Comparison of ENCODE assay signal across 13 cellular contexts in the genomic region with DNA sequence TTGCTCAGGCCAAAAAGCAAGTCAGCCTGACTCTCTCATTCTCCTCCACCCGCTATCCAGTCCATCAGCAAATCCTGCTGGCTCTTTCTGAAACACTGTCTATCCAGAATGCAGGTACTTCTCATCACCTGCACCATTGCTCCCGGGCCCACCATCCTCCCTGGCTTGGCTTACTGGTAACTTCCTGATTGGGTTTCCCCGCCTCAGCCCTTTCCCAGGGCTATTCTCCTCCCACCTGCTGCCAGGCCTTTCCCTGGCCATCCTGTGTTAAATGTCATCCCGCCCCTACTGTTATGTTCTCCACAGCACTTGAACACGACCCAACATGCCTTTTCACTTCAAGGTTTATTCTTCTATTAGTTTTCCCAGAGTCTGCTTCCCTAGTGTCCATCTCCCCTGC.
DNase-seq lines count a peak whose midpoint lies in the region; ATAC-seq and TF ChIP-seq lines count a peak whose summit lies in the region.
"Had no signal": no experiment of that assay in that cellular context is flagged by ENCODE, and none has a peak within 500 bp of the region (broad histone marks: within the 10 kb centered on the region; RNA-seq: fewer than 3 reads in every experiment).

No MANE protein-coding gene starts in this region.

- no peaks in the 10 kb centered on the region for H3K27me3 ChIP-seq in mammary epithelial cell (ENCODE audit: insufficient read depth, low read length)

- CTCF ChIA-PET in mammary epithelial cell (lab: Charles Lee; ENCODE audit: low non-redundant PET): no interaction called here

- H3K9me3 Mint-ChIP-seq in stimulated activated effector memory CD8-positive, alpha-beta T cell treated with anti-CD3 and anti-CD28 coated beads, Interleukin-12 subunit alpha, Interleukin-12 subunit beta, amount 100 ng/mL, for 72 hours: no peaks in the 10 kb centered on the region
- H3K9me3 Mint-ChIP-seq in type B pancreatic cell (no peaks in the 10 kb centered on the region), glutamatergic neuron (ENCODE audit: unreplicated experiment) (no peaks in the 10 kb centered on the region)
- H3K9me3 Mint-ChIP-seq: CD4-positive, CD25-positive, alpha-beta regulatory T cell; stimulated activated naive CD8-positive, alpha-beta T cell treated with anti-CD3 and anti-CD28 coated beads, Interleukin-15, amount 100 ng/mL, for 72 hours had no signal

- H3K4me1 Mint-ChIP-seq in stimulated activated effector memory CD8-positive, alpha-beta T cell treated with anti-CD3 and anti-CD28 coated beads, Interleukin-12 subunit alpha, Interleukin-12 subunit beta, amount 100 ng/mL, for 72 hours: peaks cover 8% of the 10 kb centered on the region
- H3K4me1 Mint-ChIP-seq in type B pancreatic cell (ENCODE audit: unreplicated experiment) (peaks cover 9% of the 10 kb centered on the region), glutamatergic neuron (ENCODE audit: low read depth, unreplicated experiment) (no peaks in the 10 kb centered on the region)
- H3K4me1 Mint-ChIP-seq: stimulated activated naive CD8-positive, alpha-beta T cell treated with anti-CD3 and anti-CD28 coated beads, Interleukin-15, amount 100 ng/mL, for 72 hours had no signal

- H3K36me3 ChIP-seq in mammary epithelial cell (ENCODE audit: insufficient read depth, low read length): no peaks in the 10 kb centered on the region

- H3K4me1 ChIP-seq in mammary epithelial cell (ENCODE audit: insufficient read depth, low read length): peaks cover 20% of the 10 kb centered on the region

- peak; percentile 28 for DNase-seq in NCI-H2227 (lab: John Stamatoyannopoulos, UW; ENCODE audit: unreplicated experiment)
- DNase-seq in NCI-H2227 treated with DMSO at 0.1 percent for 48 hours (lab: John Stamatoyannopoulos, UW): no peak
- peak; percentile 9 for DNase-seq in NCI-H2107 (lab: John Stamatoyannopoulos, UW)
- peak; percentile 46 for DNase-seq in mammary epithelial cell
- no peak for DNase-seq in stimulated activated effector memory CD8-positive, alpha-beta T cell treated with anti-CD3 and anti-CD28 coated beads, Interleukin-12 subunit alpha, Interleukin-12 subunit beta, amount 100 ng/mL, for 72 hours (ENCODE audit: low spot score in 2 of 2)
- no peak for DNase-seq in type B pancreatic cell (ENCODE audit: extremely low spot score, unreplicated experiment)
- no peak for DNase-seq in NCI-H446 treated with DMSO at 0.1 percent for 48 hours (lab: John Stamatoyannopoulos, UW)
- DNase-seq in glutamatergic neuron: no peak
- DNase-seq: CD4-positive, CD25-positive, alpha-beta regulatory T cell; kidney glomerular epithelial cell; NCI-H1930; stimulated activated naive CD8-positive, alpha-beta T cell treated with anti-CD3 and anti-CD28 coated beads, Interleukin-15, amount 100 ng/mL, for 72 hours had no signal

- H3K36me3 Mint-ChIP-seq in stimulated activated effector memory CD8-positive, alpha-beta T cell treated with anti-CD3 and anti-CD28 coated beads, Interleukin-12 subunit alpha, Interleukin-12 subunit beta, amount 100 ng/mL, for 72 hours: no peaks in the 10 kb centered on the region
- H3K36me3 Mint-ChIP-seq in type B pancreatic cell: no peaks in the 10 kb centered on the region
- no peaks in the 10 kb centered on the region for H3K36me3 Mint-ChIP-seq in glutamatergic neuron (ENCODE audit: unreplicated experiment)
- H3K36me3 Mint-ChIP-seq: CD4-positive, CD25-positive, alpha-beta regulatory T cell had no signal

- H4K20me1 ChIP-seq in mammary epithelial cell (ENCODE audit: insufficient read depth, low read length): no peaks in the 10 kb centered on the region

- peak overlapping the region; percentile 26 for H3K27ac Mint-ChIP-seq in stimulated activated effector memory CD8-positive, alpha-beta T cell treated with anti-CD3 and anti-CD28 coated beads, Interleukin-12 subunit alpha, Interleukin-12 subunit beta, amount 100 ng/mL, for 72 hours
- no peak overlapping the region for H3K27ac Mint-ChIP-seq in type B pancreatic cell
- H3K27ac Mint-ChIP-seq in glutamatergic neuron (ENCODE audit: unreplicated experiment): no peak overlapping the region
- H3K27ac Mint-ChIP-seq: CD4-positive, CD25-positive, alpha-beta regulatory T cell had no signal

- in situ Hi-C loops in mammary epithelial cell (cut with MboI; ENCODE audit: low sequenced_read_pairs in 2 of 2): no loop called here

- 3% methylated on average over 3 of the region's 5 CpGs for WGBS in mammary epithelial cell (ENCODE audit: low coverage, missing lambda C conversion rate)

- BruUV-seq in mammary epithelial cell (replicated peaks; lab: Mats Ljungman, UMichigan): no TSS peak

- intact Hi-C loops in mammary epithelial cell (cut with micrococcal nuclease): no loop called here

- H3K4me3 Mint-ChIP-seq in stimulated activated effector memory CD8-positive, alpha-beta T cell treated with anti-CD3 and anti-CD28 coated beads, Interleukin-12 subunit alpha, Interleukin-12 subunit beta, amount 100 ng/mL, for 72 hours: no peak overlapping the region
- H3K4me3 Mint-ChIP-seq in type B pancreatic cell (no peak overlapping the region), glutamatergic neuron (ENCODE audit: unreplicated experiment) (no peak overlapping the region)
- H3K4me3 Mint-ChIP-seq: CD4-positive, CD25-positive, alpha-beta regulatory T cell; stimulated activated naive CD8-positive, alpha-beta T cell treated with anti-CD3 and anti-CD28 coated beads, Interleukin-15, amount 100 ng/mL, for 72 hours had no signal

- no peaks in the 10 kb centered on the region for H3K9me3 ChIP-seq in mammary epithelial cell (replicated peaks; ENCODE audit: insufficient read depth, low read length)

- no peak for ATAC-seq in stimulated activated effector memory CD8-positive, alpha-beta T cell treated with anti-CD3 and anti-CD28 coated beads, Interleukin-12 subunit alpha, Interleukin-12 subunit beta, amount 100 ng/mL, for 72 hours
- ATAC-seq: stimulated activated naive CD8-positive, alpha-beta T cell treated with anti-CD3 and anti-CD28 coated beads, Interleukin-15, amount 100 ng/mL, for 72 hours had no signal

- TF ChIP-seq CTCF in mammary epithelial cell (conservative IDR thresholded peaks at IDR 0.05 in 1 of 2, IDR thresholded peaks at IDR 0.05 in 1 of 2; ENCODE audit: extremely low read depth in 1 of 2, insufficient read depth in 1 of 2, low read depth in 1 of 2, low read length in 2 of 2) (no peak), type B pancreatic cell (conservative IDR thresholded peaks at IDR 0.05) (no peak), glutamatergic neuron (IDR thresholded peaks at IDR 0.05; ENCODE audit: partially characterized antibody, unreplicated experiment) (no peak)

- no peak overlapping the region for H3K27ac ChIP-seq in mammary epithelial cell (ENCODE audit: insufficient read depth, low read depth, low read length)
- H3K27ac ChIP-seq: SK-N-MC had no signal

- no peak overlapping the region for H3K9ac ChIP-seq in mammary epithelial cell (ENCODE audit: insufficient read depth, low read length)

- H3K4me2 ChIP-seq in mammary epithelial cell (ENCODE audit: insufficient read depth, low read depth, low read length): peak overlapping the region; percentile 68

- no peaks in the 10 kb centered on the region for H3K79me2 ChIP-seq in mammary epithelial cell (ENCODE audit: insufficient read depth, low read length)

- no peaks in the 10 kb centered on the region for H3K27me3 Mint-ChIP-seq in type B pancreatic cell
- H3K27me3 Mint-ChIP-seq in glutamatergic neuron (ENCODE audit: unreplicated experiment): no peaks in the 10 kb centered on the region
- H3K27me3 Mint-ChIP-seq: CD4-positive, CD25-positive, alpha-beta regulatory T cell; stimulated activated naive CD8-positive, alpha-beta T cell treated with anti-CD3 and anti-CD28 coated beads, Interleukin-15, amount 100 ng/mL, for 72 hours had no signal

- no peak overlapping the region for H3K4me3 ChIP-seq in mammary epithelial cell (replicated peaks in 1 of 3; ENCODE audit: insufficient read depth in 1 of 3, low read depth in 2 of 3, low read length in 3 of 3)
- H3K4me3 ChIP-seq: SK-N-MC had no signal

- peak overlapping the region; percentile 69 for H2AFZ ChIP-seq in mammary epithelial cell (ENCODE audit: low read depth, low read length)

- dilution Hi-C loops in mammary epithelial cell (cut with HindIII; ENCODE audit: low sequenced_read_pairs): no loop called here

Comparison
In these comparisons a context has a peak if more than half of its experiments do, and no peak if none do; other contexts are left out.
1. DNase-seq: peak in NCI-H2227 (single experiment), NCI-H2107 (single experiment) and mammary epithelial cell (single experiment); none in NCI-H2227 treated with DMSO at 0.1 percent for 48 hours (single experiment), stimulated activated effector memory CD8-positive, alpha-beta T cell treated with anti-CD3 and anti-CD28 coated beads, Interleukin-12 subunit alpha, Interleukin-12 subunit beta, amount 100 ng/mL, for 72 hours (0 of 2), type B pancreatic cell (single experiment), NCI-H446 treated with DMSO at 0.1 percent for 48 hours (single experiment) and glutamatergic neuron (single experiment).